9 cellular contexts compared by ENCODE assay signal in genomic region chr20:49603209-49603627, GRCh38. TPM values are rescaled to one million over a fixed set of nuclear protein-coding genes. Genes with fewer than 3 reads are reported as not detected.
DNase-seq lines count a peak whose midpoint lies in the region; ATAC-seq and TF ChIP-seq lines count a peak whose summit lies in the region.
"Had no signal": no experiment of that assay in that cellular context is flagged by ENCODE, and none has a peak within 500 bp of the region (broad histone marks: within the 10 kb centered on the region; RNA-seq: fewer than 3 reads in every experiment).

No MANE protein-coding gene starts in this region.

- H3K27ac Mint-ChIP-seq in nephron: peak overlapping the region in 2 of 3 experiments; percentile 66 to 93

- ATAC-seq in GM18511 (IDR thresholded peaks at IDR 0.05; ENCODE audit: unreplicated experiment): no peak
- ATAC-seq in activated CD4-positive, CD25-positive, alpha-beta regulatory T cell treated with anti-CD3 and anti-CD28 coated beads, Interleukin-2, amount 50 U/mL, for 24 hours: no peak

- TF ChIP-seq CTCF in LNCAP (IDR thresholded peaks at IDR 0.05) (0 out of 2 replicates have a peak, but pooled peaks have one; percentile 11), nephron (IDR thresholded peaks at IDR 0.05; ENCODE audit: unreplicated experiment in 3 of 3) (peak; percentile 19 to 39 (median 36)), GM10266 (IDR thresholded peaks at IDR 0.05; ENCODE audit: control insufficient read depth, insufficient read depth, low read depth, missing control alignments) (no peak)

- no peak overlapping the region for H3K4me3 Mint-ChIP-seq in nephron

- peaks cover 5% of the 10 kb centered on the region for H3K27me3 Mint-ChIP-seq in nephron (ENCODE audit: low read depth)

- H3K36me3 Mint-ChIP-seq in nephron (ENCODE audit: low read depth): no peaks in the 10 kb centered on the region

- H3K4me1 Mint-ChIP-seq in nephron: peaks cover 28% of the 10 kb centered on the region

- H3K9me3 Mint-ChIP-seq in nephron: no peaks in the 10 kb centered on the region

- peak; percentile 67 for DNase-seq in ELF-1 (ENCODE audit: low read depth, low spot score)
- DNase-seq in cerebellum (ENCODE audit: low spot score): peak; percentile 63
- DNase-seq in NCI-H1105 (lab: John Stamatoyannopoulos, UW): no peak
- no peak for DNase-seq in GM10266 (ENCODE audit: extremely low spot score)
- DNase-seq: transverse colon had no signal

RNA-seq across cellular contexts. Expression of gene PTGIS, which starts 35.3 kb away (rescaled TPM):
- total RNA-seq in cerebellum: 9.7 TPM

Comparison
In these comparisons a context has a peak if more than half of its experiments do, and no peak if none do; other contexts are left out.
1. DNase-seq: peak in ELF-1 (single experiment) and cerebellum (single experiment); none in NCI-H1105 (single experiment) and GM10266 (single experiment).